ENCODE assay signal across 9 cellular contexts in the genomic region with DNA sequence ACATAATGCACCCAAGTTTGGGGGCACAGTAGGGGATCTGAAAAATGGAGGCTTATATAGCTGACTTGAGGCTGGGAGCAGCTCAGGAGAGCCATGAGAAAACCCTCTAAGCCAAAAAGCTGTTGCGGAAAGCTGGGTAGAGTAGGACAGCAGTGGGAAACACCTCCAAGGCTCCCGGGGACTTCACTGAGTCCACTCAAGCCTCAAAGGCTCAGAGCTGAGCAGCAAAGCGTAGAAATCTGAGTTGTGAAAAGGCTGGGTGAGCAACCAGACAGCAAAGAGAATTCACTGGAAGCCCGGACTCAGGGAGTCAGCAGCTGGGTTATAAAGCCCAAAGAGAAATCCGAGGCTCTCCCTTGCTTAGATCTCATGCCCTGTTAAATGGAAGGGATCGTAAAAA.
"Had no signal": no experiment of that assay in that cellular context is flagged by ENCODE, and none has a peak within 500 bp of the region (broad histone marks: within the 10 kb centered on the region; RNA-seq: fewer than 3 reads in every experiment).

No MANE protein-coding gene starts in this region.

- H3K27ac Mint-ChIP-seq: H9, HFFc6 had no signal

- DNase-seq: GM23248, GOT3, H7, H9, HCEC 1CT, HFFc6 had no signal

- H3K9me3 Mint-ChIP-seq: GM23338 had no signal

- H3K4me3 ChIP-seq: GM23248, GM23338, HAP-1 had no signal

- H3K27ac ChIP-seq: GM23248 had no signal

- H3K4me3 Mint-ChIP-seq: GM23338, H9, HFFc6 had no signal

- H2AFZ ChIP-seq: GM23248, GM23338 had no signal

- ATAC-seq: GM23338, HCT116 had no signal

- H3K4me1 ChIP-seq: HAP-1 had no signal

- H3K36me3 ChIP-seq: HAP-1 had no signal

- H3K9ac ChIP-seq: GM23248 had no signal

- H3K4me2 ChIP-seq: GM23338 had no signal

- H3K9me3 ChIP-seq: HAP-1 had no signal
